In the genomic region with DNA sequence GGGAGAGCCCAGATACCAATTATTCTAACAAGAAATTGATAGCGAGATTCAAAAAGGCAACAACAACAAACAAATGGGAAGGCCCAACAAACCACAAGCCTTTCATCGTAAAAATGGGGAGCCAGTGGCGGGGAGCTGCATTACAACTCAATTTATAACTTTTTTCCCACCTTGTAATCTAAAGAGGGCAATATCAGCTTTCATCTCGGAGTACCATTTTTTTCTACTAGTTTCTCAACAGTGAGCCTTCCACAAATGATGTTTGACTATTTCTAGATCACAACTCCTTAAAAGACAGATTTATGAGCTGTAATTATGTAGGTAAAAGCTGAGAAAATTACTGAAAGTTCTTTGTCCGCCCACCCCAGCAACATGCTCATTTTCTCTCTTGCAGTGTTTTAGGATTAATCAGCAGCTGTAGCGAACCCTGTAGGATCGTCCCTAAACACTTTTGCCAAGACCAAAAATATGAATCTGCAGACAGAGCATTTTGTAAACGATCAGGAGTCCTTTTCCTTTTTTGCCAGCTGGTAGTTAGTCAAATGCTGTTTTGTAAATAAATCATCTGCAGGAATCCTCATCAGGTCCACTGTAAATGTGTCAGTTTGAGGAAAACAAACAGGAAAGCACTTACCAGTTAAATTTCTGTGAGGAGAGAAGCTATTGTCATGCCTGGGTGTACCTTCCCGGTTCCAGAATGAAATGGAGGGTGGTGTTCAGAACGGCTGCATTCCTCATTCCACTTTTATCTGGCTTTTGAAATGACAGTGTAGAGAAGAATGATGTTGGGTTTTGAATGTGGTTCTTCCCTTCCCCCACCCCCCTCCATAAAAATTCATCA, we compare ENCODE assay signal across 1 cellular context.
TF ChIP-seq lines count a peak whose summit lies in the region.

No MANE protein-coding gene starts in this region.

TF ChIP-seq in HEK293, 187 proteins besides CTCF, POLR2A, EP300 and RAD21 (continued from another document):
- TF ChIP-seq, protein P1, sequence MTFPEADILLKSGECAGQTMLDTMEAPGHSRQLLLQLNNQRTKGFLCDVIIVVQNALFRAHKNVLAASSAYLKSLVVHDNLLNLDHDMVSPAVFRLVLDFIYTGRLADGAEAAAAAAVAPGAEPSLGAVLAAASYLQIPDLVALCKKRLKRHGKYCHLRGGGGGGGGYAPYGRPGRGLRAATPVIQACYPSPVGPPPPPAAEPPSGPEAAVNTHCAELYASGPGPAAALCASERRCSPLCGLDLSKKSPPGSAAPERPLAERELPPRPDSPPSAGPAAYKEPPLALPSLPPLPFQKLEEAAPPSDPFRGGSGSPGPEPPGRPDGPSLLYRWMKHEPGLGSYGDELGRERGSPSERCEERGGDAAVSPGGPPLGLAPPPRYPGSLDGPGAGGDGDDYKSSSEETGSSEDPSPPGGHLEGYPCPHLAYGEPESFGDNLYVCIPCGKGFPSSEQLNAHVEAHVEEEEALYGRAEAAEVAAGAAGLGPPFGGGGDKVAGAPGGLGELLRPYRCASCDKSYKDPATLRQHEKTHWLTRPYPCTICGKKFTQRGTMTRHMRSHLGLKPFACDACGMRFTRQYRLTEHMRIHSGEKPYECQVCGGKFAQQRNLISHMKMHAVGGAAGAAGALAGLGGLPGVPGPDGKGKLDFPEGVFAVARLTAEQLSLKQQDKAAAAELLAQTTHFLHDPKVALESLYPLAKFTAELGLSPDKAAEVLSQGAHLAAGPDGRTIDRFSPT (tag by site-specific recombination; IDR thresholded peaks at IDR 0.05) = no peak
- TF ChIP-seq, protein P2, sequence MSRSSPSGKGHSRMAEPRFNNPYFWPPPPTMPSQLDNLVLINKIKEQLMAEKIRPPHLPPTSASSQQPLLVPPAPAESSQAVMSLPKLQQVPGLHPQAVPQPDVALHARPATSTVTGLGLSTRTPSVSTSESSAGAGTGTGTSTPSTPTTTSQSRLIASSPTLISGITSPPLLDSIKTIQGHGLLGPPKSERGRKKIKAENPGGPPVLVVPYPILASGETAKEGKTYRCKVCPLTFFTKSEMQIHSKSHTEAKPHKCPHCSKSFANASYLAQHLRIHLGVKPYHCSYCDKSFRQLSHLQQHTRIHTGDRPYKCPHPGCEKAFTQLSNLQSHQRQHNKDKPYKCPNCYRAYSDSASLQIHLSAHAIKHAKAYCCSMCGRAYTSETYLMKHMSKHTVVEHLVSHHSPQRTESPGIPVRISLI (tag by site-specific recombination; IDR thresholded peaks at IDR 0.05) = peak; percentile 39; the same call in 1 of the 2 replicates
- TF ChIP-seq ZNF266 (tag by site-specific recombination; IDR thresholded peaks at IDR 0.05; ENCODE audit: low read depth) (no peak), TCF7L2 (IDR thresholded peaks at IDR 0.05; ENCODE audit: borderline replicate concordance, low read depth, low read length) (peak; percentile 91), MEIS1 (CRISPR knock-in tag; IDR thresholded peaks at IDR 0.05; ENCODE audit: borderline replicate concordance) (no peak), ZBTB17 (tag by site-specific recombination; IDR thresholded peaks at IDR 0.05) (peak; percentile 60), ZXDB (tag by site-specific recombination; IDR thresholded peaks at IDR 0.05) (no peak), ZFP69B (tag by site-specific recombination; IDR thresholded peaks at IDR 0.05) (peak; percentile 37; the same call in 1 of the 2 replicates), SCRT1 (tag by site-specific recombination; IDR thresholded peaks at IDR 0.05; ENCODE audit: borderline replicate concordance) (0 out of 2 replicates have a peak, but pooled peaks have one; percentile 34)
- TF ChIP-seq, protein P3, sequence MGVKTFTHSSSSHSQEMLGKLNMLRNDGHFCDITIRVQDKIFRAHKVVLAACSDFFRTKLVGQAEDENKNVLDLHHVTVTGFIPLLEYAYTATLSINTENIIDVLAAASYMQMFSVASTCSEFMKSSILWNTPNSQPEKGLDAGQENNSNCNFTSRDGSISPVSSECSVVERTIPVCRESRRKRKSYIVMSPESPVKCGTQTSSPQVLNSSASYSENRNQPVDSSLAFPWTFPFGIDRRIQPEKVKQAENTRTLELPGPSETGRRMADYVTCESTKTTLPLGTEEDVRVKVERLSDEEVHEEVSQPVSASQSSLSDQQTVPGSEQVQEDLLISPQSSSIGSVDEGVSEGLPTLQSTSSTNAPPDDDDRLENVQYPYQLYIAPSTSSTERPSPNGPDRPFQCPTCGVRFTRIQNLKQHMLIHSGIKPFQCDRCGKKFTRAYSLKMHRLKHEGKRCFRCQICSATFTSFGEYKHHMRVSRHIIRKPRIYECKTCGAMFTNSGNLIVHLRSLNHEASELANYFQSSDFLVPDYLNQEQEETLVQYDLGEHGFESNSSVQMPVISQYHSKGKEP (tag by site-specific recombination; IDR thresholded peaks at IDR 0.05) = peak; percentile 40
